In the genomic region with DNA sequence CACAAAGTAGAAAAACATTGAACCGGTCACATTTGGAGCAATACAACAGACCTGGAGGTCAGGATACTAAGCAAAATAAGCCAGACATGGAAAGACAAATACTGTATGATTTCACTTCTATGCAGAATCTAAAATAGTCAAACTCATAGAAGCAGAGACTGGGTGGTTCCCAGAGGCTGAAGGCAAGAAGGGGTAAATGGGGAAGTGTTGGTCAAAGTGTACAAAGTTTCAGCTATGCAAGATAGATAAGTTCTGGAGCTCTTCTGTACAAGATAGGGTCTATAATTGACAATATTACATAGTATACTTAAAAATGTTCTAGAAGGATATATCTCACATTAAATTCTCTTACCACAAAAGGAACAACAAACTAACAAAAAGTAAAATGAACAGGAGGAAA, we compare ENCODE assay signal across 26 cellular contexts.
"Had no signal": no experiment of that assay in that cellular context is flagged by ENCODE, and none has a peak within 500 bp of the region (broad histone marks: within the 10 kb centered on the region; RNA-seq: fewer than 3 reads in every experiment).

No MANE protein-coding gene starts in this region.

- H3K4me3 Mint-ChIP-seq: activated CD4-positive, alpha-beta T cell treated with anti-CD3 and anti-CD28 coated beads for 36 hours; activated CD4-positive, alpha-beta T cell treated with anti-CD3 and anti-CD28 coated beads, Interleukin-2, amount 10 ng/mL, durations not matched to agents 7 days and 5 days; activated CD8-positive, alpha-beta T cell treated with anti-CD3 and anti-CD28 coated beads, Interleukin-2, amount 10 ng/mL, durations not matched to agents 7 days and 5 days; activated naive CD4-positive, alpha-beta T cell treated with anti-CD3 and anti-CD28 coated beads, Interleukin-2, amount 10 ng/mL, durations not matched to agents 7 days and 5 days; activated naive CD8-positive, alpha-beta T cell; activated naive CD8-positive, alpha-beta T cell treated with anti-CD3 and anti-CD28 coated beads, Interleukin-2, amount 50 U/mL, for 24 hours; brain had no signal

- DNase-seq: activated CD4-positive, alpha-beta T cell treated with anti-CD3 and anti-CD28 coated beads for 36 hours; activated CD4-positive, alpha-beta T cell treated with anti-CD3 and anti-CD28 coated beads, Interleukin-2, amount 10 ng/mL, durations not matched to agents 7 days and 5 days; activated CD4-positive, alpha-beta T cell treated with anti-CD3 and anti-CD28 coated beads, Interleukin-2, amount 50 U/mL, for 48 hours; activated CD8-positive, alpha-beta T cell treated with anti-CD3 and anti-CD28 coated beads, Interleukin-2, amount 10 ng/mL, durations not matched to agents 7 days and 5 days; activated effector memory CD4-positive, alpha-beta T cell treated with Interleukin-2 at 50 U/mL for 16 hours; activated naive CD4-positive, alpha-beta T cell treated with anti-CD3 and anti-CD28 coated beads, Interleukin-2, amount 10 ng/mL, durations not matched to agents 7 days and 5 days; activated naive CD8-positive, alpha-beta T cell treated with anti-CD3 and anti-CD28 coated beads, Interleukin-2, amount 50 U/mL, for 24 hours; activated T-cell treated with anti-CD3 and anti-CD28 coated beads, Interleukin-2, amount 50 U/mL, for 48 hours; anterior cingulate cortex; caudate nucleus; cerebellar nuclear complex; NCI-H1105; NCI-H1436; NCI-H1694; NCI-H1930; NCI-H2081 treated with DMSO at 0.1 percent for 48 hours; NCI-H226; NCI-H526; NCI-H748 treated with DMSO at 0.1 percent for 48 hours; NK-92 treated with Interleukin-12 subunit alpha and Interleukin-12 subunit beta, amount 100 ng/mL, for 24 hours; PC-9; T1000 had no signal

- H3K36me3 Mint-ChIP-seq: activated naive CD4-positive, alpha-beta T cell treated with anti-CD3 and anti-CD28 coated beads, Interleukin-2, amount 10 ng/mL, durations not matched to agents 7 days and 5 days; activated naive CD8-positive, alpha-beta T cell; brain had no signal

- ATAC-seq: activated CD4-positive, alpha-beta T cell treated with anti-CD3 and anti-CD28 coated beads for 36 hours; activated CD4-positive, CD25-positive, alpha-beta regulatory T cell treated with anti-CD3 and anti-CD28 coated beads, Interleukin-2, amount 50 U/mL, for 24 hours; activated CD8-positive, alpha-beta T cell treated with anti-CD3 and anti-CD28 coated beads, Interleukin-2, amount 10 ng/mL, durations not matched to agents 7 days and 5 days; activated naive CD8-positive, alpha-beta T cell treated with anti-CD3 and anti-CD28 coated beads, Interleukin-2, amount 50 U/mL, for 24 hours; Right ventricle myocardium inferior had no signal

- H3K9me3 Mint-ChIP-seq: activated CD4-positive, alpha-beta T cell treated with anti-CD3 and anti-CD28 coated beads, Interleukin-2, amount 10 ng/mL, durations not matched to agents 7 days and 5 days; activated naive CD4-positive, alpha-beta T cell treated with anti-CD3 and anti-CD28 coated beads, Interleukin-2, amount 10 ng/mL, durations not matched to agents 7 days and 5 days; activated naive CD8-positive, alpha-beta T cell treated with anti-CD3 and anti-CD28 coated beads, Interleukin-2, amount 50 U/mL, for 24 hours; brain had no signal
